In the genomic region with DNA sequence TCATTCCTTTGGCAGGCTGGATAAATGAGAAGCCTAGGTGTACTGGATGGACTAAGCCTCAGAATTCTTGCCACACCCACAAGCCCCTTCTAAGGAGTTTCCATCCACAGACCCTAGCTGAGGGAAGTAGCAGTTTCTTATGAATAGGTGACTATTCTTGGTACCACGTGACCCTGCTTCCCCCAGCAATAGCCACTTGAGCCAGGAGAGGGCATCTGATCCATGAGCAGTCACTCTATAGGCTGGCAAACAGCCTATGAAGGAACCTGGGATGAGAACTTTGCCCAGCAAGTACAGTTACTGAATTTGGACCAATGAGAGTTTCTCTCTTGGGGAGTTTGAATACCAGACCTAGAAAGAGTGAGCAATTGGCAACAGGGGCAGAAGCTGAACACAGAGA, we compare ENCODE assay signal across 8 cellular contexts.
DNase-seq lines count a peak whose midpoint lies in the region; ATAC-seq and TF ChIP-seq lines count a peak whose summit lies in the region.

No MANE protein-coding gene starts in this region.

- DNase-seq in AG09309 (ENCODE audit: low read depth) (no peak), NCI-H460 (ENCODE audit: extremely low read depth, low read depth) (peak; percentile 47), epithelial cell of esophagus (ENCODE audit: low read depth) (peak; percentile 42), Right ventricle myocardium superior (no peak), posterior cingulate gyrus (no peak), DMS79 (lab: John Stamatoyannopoulos, UW) (no peak)

- peak; percentile 77 for ATAC-seq in GM18508 (IDR thresholded peaks at IDR 0.05; ENCODE audit: insufficient read depth, unreplicated experiment)
- peak; percentile 85 for ATAC-seq in HG02798 (IDR thresholded peaks at IDR 0.05; ENCODE audit: poor library complexity, unreplicated experiment)
- no peak for ATAC-seq in Right ventricle myocardium superior (ENCODE audit: poor library complexity)

- intact Hi-C loops in Right ventricle myocardium superior (cut with DNase I): no loop called here
- intact Hi-C loops in posterior cingulate gyrus (cut with DNase I): no loop called here

- H3K4me3 ChIP-seq in AG09309 (ENCODE audit: control insufficient read depth, low read depth, low read length) (no peak overlapping the region), epithelial cell of esophagus (ENCODE audit: low read length) (no peak overlapping the region)

- TF ChIP-seq CTCF in AG09309 (IDR thresholded peaks at IDR 0.05; ENCODE audit: control insufficient read depth, insufficient read depth, low read depth, low read length, missing control alignments) (peak; percentile 29), epithelial cell of esophagus (IDR thresholded peaks at IDR 0.05; ENCODE audit: insufficient read depth, low read depth, low read length, missing control alignments) (peak; percentile 33)

Comparison
In these comparisons a context has a peak if more than half of its experiments do, and no peak if none do; other contexts are left out.
1. DNase-seq: peak in NCI-H460 (single experiment) and epithelial cell of esophagus (single experiment); none in AG09309 (single experiment), Right ventricle myocardium superior (single experiment), posterior cingulate gyrus (0 of 10) and DMS79 (single experiment).